In the genomic region with DNA sequence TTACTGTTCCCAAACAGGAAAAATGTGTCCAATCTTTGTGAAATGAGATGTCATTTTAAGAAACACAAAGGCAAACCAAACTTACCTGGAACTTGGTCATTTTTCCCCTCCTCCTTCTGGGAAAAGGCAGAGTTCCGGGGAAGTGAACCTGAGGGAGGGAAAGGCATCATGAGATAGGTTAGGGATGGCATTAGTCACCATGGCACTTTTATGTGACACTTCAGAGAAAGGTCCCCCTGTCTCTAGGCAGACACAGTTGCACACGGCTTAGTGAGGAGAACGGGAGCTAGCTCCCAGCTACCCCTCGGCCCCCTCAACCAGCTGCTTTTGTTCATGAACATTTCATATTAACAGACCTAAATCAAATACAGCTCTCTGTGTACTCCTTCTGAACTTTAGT, we compare ENCODE assay signal across 14 cellular contexts. TPM values are rescaled to one million over a fixed set of nuclear protein-coding genes. Genes with fewer than 3 reads are reported as not detected.
DNase-seq lines count a peak whose midpoint lies in the region; TF ChIP-seq lines count a peak whose summit lies in the region.
"Had no signal": no experiment of that assay in that cellular context is flagged by ENCODE, and none has a peak within 500 bp of the region (broad histone marks: within the 10 kb centered on the region; RNA-seq: fewer than 3 reads in every experiment).

No MANE protein-coding gene starts in this region.

- H3K36me3 ChIP-seq in Loucy (ENCODE audit: insufficient read depth, low read length), result peaks cover 9% of the 10 kb centered on the region; the same call in 1 of the 2 replicates
- H3K36me3 ChIP-seq in osteoblast (ENCODE audit: insufficient read depth, low read length), result peaks cover 10% of the 10 kb centered on the region

- no peak for TF ChIP-seq CTCF in Loucy (conservative IDR thresholded peaks at IDR 0.05; ENCODE audit: low read length)
- TF ChIP-seq CTCF in chondrocyte (IDR thresholded peaks at IDR 0.05), result no peak
- TF ChIP-seq CTCF in osteoblast (IDR thresholded peaks at IDR 0.05; ENCODE audit: extremely low read depth, low read depth, low read length), result no peak
- no peak for TF ChIP-seq CTCF in lower leg skin (IDR thresholded peaks at IDR 0.05)

- H3K27me3 Mint-ChIP-seq in activated CD4-positive, alpha-beta T cell treated with anti-CD3 and anti-CD28 coated beads, Interleukin-2, amount 10 ng/mL, durations not matched to agents 24 days and 14 days, result no peaks in the 10 kb centered on the region
- H3K27me3 Mint-ChIP-seq in chondrocyte (ENCODE audit: low read depth), result no peaks in the 10 kb centered on the region

- intact Hi-C loops in activated CD4-positive, alpha-beta T cell treated with anti-CD3 and anti-CD28 coated beads, Interleukin-2, amount 10 ng/mL, durations not matched to agents 24 days and 14 days (cut with micrococcal nuclease), result loop anchor here (10.0 kb wide), 1 partner anchor 299 kb away; a partner anchor contains a TSS
- intact Hi-C loops in lower leg skin (cut with DNase I; ENCODE audit: low total_unique reads), result no loop called here

- H3K4me2 ChIP-seq in Loucy (ENCODE audit: low read depth, low read length, poor library complexity, severe bottlenecking), result peak overlapping the region; percentile 94
- peak overlapping the region; percentile 97 for H3K4me2 ChIP-seq in osteoblast (ENCODE audit: insufficient read depth, low read length)

- H3K9me3 Mint-ChIP-seq in activated CD4-positive, alpha-beta T cell treated with anti-CD3 and anti-CD28 coated beads, Interleukin-2, amount 10 ng/mL, durations not matched to agents 24 days and 14 days, result peaks cover 15% of the 10 kb centered on the region
- peaks cover 13% of the 10 kb centered on the region for H3K9me3 Mint-ChIP-seq in chondrocyte (ENCODE audit: low read depth)

- H3K4me3 Mint-ChIP-seq in activated CD4-positive, alpha-beta T cell treated with anti-CD3 and anti-CD28 coated beads, Interleukin-2, amount 10 ng/mL, durations not matched to agents 24 days and 14 days, result peak overlapping the region; percentile 90
- peak overlapping the region; percentile 90 for H3K4me3 Mint-ChIP-seq in chondrocyte (ENCODE audit: unreplicated experiment)

- DNase-seq in activated CD4-positive, alpha-beta T cell treated with anti-CD3 and anti-CD28 coated beads, Interleukin-2, amount 10 ng/mL, durations not matched to agents 24 days and 14 days, result no peak
- DNase-seq in activated CD4-positive, alpha-beta T cell treated with anti-CD3 and anti-CD28 coated beads, Interleukin-2, amount 50 U/mL, for 48 hours, result no peak
- DNase-seq in chondrocyte (ENCODE audit: low spot score), result no peak
- DNase-seq in osteoblast (ENCODE audit: insufficient read length, low spot score, missing footprints), result peak; percentile 15
- no peak for DNase-seq in AG20443 (ENCODE audit: low spot score)
- DNase-seq in hypothalamus (lab: John Stamatoyannopoulos, UW), result no peak
- no peak for DNase-seq in lower leg skin (ENCODE audit: low spot score in 2 of 2)
- DNase-seq: activated CD4-positive, alpha-beta T cell treated with anti-CD3 and anti-CD28 coated beads for 48 hours; body of pancreas; NCI-H2029 treated with DMSO at 0.1 percent for 48 hours had no signal

- H3K27me3 ChIP-seq in Loucy (ENCODE audit: insufficient read depth, low read length, poor library complexity, severe bottlenecking), result no peaks in the 10 kb centered on the region
- no peaks in the 10 kb centered on the region for H3K27me3 ChIP-seq in osteoblast (ENCODE audit: insufficient read depth, low read length)
- H3K27me3 ChIP-seq: body of pancreas, esophagus muscularis mucosa had no signal

- H3K79me2 ChIP-seq in Loucy (ENCODE audit: insufficient read depth, low read length), result peaks cover 14% of the 10 kb centered on the region
- no peaks in the 10 kb centered on the region for H3K79me2 ChIP-seq in osteoblast (ENCODE audit: insufficient read depth, low read length)

- no peaks in the 10 kb centered on the region for H3K9me2 ChIP-seq in Loucy (replicated peaks; ENCODE audit: low read depth, low read length)

- H3K4me3 ChIP-seq in Loucy (ENCODE audit: low read length, poor library complexity, severe bottlenecking) (peak overlapping the region; percentile 91), osteoblast (ENCODE audit: insufficient read depth, low read length) (peak overlapping the region; percentile 85), lower leg skin (ENCODE audit: low read depth, poor library complexity, severe bottlenecking) (no peak overlapping the region)
- H3K4me3 ChIP-seq: body of pancreas had no signal

- 59 to 62% methylated on average over 4 of the region's 4 CpGs for WGBS in lower leg skin, 2 donors

- H4K20me1 ChIP-seq in Loucy (ENCODE audit: insufficient read depth, low read length, poor library complexity, severe bottlenecking) (no peaks in the 10 kb centered on the region), osteoblast (ENCODE audit: insufficient read depth, low read length) (no peaks in the 10 kb centered on the region)

- no peak overlapping the region for H2AFZ ChIP-seq in Loucy (ENCODE audit: low read length)
- peak overlapping the region; percentile 47 for H2AFZ ChIP-seq in osteoblast (ENCODE audit: low read length)

- H3K27ac Mint-ChIP-seq in activated CD4-positive, alpha-beta T cell treated with anti-CD3 and anti-CD28 coated beads, Interleukin-2, amount 10 ng/mL, durations not matched to agents 24 days and 14 days, result no peak overlapping the region
- H3K27ac Mint-ChIP-seq in chondrocyte (ENCODE audit: unreplicated experiment), result peak overlapping the region; percentile 45

- no peak overlapping the region for H3K27ac ChIP-seq in osteoblast (ENCODE audit: low read depth, low read length)
- H3K27ac ChIP-seq: body of pancreas, RWPE1 had no signal

- TF ChIP-seq POLR2A in lower leg skin (IDR thresholded peaks at IDR 0.05), result no peak

- H3K36me3 Mint-ChIP-seq in activated CD4-positive, alpha-beta T cell treated with anti-CD3 and anti-CD28 coated beads, Interleukin-2, amount 10 ng/mL, durations not matched to agents 24 days and 14 days (ENCODE audit: low read depth), result peaks cover 33% of the 10 kb centered on the region
- H3K36me3 Mint-ChIP-seq in chondrocyte (ENCODE audit: low read depth), result peaks cover 14% of the 10 kb centered on the region

- H3F3A ChIP-seq in Loucy (ENCODE audit: low read depth), result no peaks in the 10 kb centered on the region

- peaks cover 11% of the 10 kb centered on the region for H3K4me1 Mint-ChIP-seq in activated CD4-positive, alpha-beta T cell treated with anti-CD3 and anti-CD28 coated beads, Interleukin-2, amount 10 ng/mL, durations not matched to agents 24 days and 14 days
- H3K4me1 Mint-ChIP-seq in chondrocyte (ENCODE audit: low read depth), result peaks cover 21% of the 10 kb centered on the region

- peak overlapping the region; percentile 75 for H3K9ac ChIP-seq in Loucy (ENCODE audit: low read depth, low read length, poor library complexity, severe bottlenecking)

- H3K9me3 ChIP-seq in Loucy (ENCODE audit: insufficient read depth, low read depth, low read length) (no peaks in the 10 kb centered on the region), osteoblast (ENCODE audit: low read depth, low read length) (no peaks in the 10 kb centered on the region)

- peaks cover 14% of the 10 kb centered on the region for H3K4me1 ChIP-seq in Loucy (ENCODE audit: insufficient read depth, low read length, poor library complexity, severe bottlenecking)
- H3K4me1 ChIP-seq in osteoblast (ENCODE audit: insufficient read depth, low read length), result peaks cover 10% of the 10 kb centered on the region

RNA-seq across cellular contexts. Expression of a gene that starts 1.5 kb away (rescaled TPM):
- total RNA-seq in activated CD4-positive, alpha-beta T cell treated with anti-CD3 and anti-CD28 coated beads, Interleukin-2, amount 10 ng/mL, durations not matched to agents 24 days and 14 days, result 2.8 and 3.1 TPM in 2 replicates
- total RNA-seq in chondrocyte, result 6.7 to 7.4 TPM (median 7.4 TPM) in 3 replicates
- total RNA-seq in osteoblast, result 4.0 and 5.6 TPM in 2 replicates
- 1 to 10 TPM; 3.6 to 4.5 (median 4.1) TPM for total RNA-seq in lower leg skin

RNA-seq across cellular contexts. Expression of a gene that starts 43.6 kb away (rescaled TPM):
- 0.12 TPM in 1 of 2 replicates, not detected in the other for total RNA-seq in activated CD4-positive, alpha-beta T cell treated with anti-CD3 and anti-CD28 coated beads, Interleukin-2, amount 10 ng/mL, durations not matched to agents 24 days and 14 days
- total RNA-seq in chondrocyte, result 1.8 to 3.4 TPM (median 2.1 TPM) in 3 replicates
- total RNA-seq in osteoblast, result 0.29 and 0.36 TPM in 2 replicates
- total RNA-seq in lower leg skin, result 1 to 10 TPM in 1 of 4 donors, under 1 TPM in 1, not detected in 2; 0.06 to 1.4 TPM
- total RNA-seq: left lobe of liver had no signal

RNA-seq across cellular contexts. Expression of a gene that starts 53.2 kb away (rescaled TPM):
- total RNA-seq in activated CD4-positive, alpha-beta T cell treated with anti-CD3 and anti-CD28 coated beads, Interleukin-2, amount 10 ng/mL, durations not matched to agents 24 days and 14 days, result not detected in 2 replicates
- 4.9 to 7.1 TPM (median 6.9 TPM) in 3 replicates for total RNA-seq in chondrocyte
- total RNA-seq in osteoblast, result 6.5 and 7.7 TPM in 2 replicates
- total RNA-seq in lower leg skin, result 1 to 10 TPM; 3.0 to 4.4 (median 3.9) TPM
